In the genomic region with DNA sequence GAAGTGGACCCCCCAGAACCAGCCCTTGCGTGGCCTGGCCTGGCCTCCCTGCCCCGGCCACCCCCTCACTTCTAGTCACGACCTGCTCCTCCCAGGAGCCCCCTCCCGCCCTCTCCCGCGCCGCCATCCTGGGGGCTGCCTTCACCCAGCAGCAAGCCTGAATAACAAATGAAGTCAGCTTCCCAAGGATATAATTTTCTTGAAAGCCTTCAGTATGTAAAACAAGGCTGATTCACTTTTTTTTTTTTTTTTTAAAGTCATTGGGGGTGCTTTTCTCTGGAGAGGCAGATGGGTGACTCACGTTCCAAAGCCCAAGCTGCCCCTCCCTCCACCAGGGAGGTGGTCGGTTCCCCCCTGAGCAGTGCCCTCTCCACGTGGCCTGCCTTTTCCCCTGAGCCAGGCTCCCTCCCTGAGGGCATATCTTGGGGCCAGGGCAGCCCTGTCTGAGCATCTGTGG, we compare ENCODE assay signal across 18 cellular contexts.
DNase-seq lines count a peak whose midpoint lies in the region; ATAC-seq and TF ChIP-seq lines count a peak whose summit lies in the region.
"Had no signal": no experiment of that assay in that cellular context is flagged by ENCODE, and none has a peak within 500 bp of the region (broad histone marks: within the 10 kb centered on the region; RNA-seq: fewer than 3 reads in every experiment).

No MANE protein-coding gene starts in this region.

- TF ChIP-seq CTCF in BE2C (IDR thresholded peaks at IDR 0.05; ENCODE audit: low read depth, low read length) = no peak
- no peak for TF ChIP-seq CTCF in chondrocyte (IDR thresholded peaks at IDR 0.05)
- no peak for TF ChIP-seq CTCF in nephron (IDR thresholded peaks at IDR 0.05; ENCODE audit: unreplicated experiment in 3 of 3)

- H3K36me3 Mint-ChIP-seq in chondrocyte (ENCODE audit: low read depth) (peaks cover 19% of the 10 kb centered on the region), nephron (ENCODE audit: low read depth) (peaks cover 39% of the 10 kb centered on the region)

- peak; percentile 72 for DNase-seq in BE2C
- DNase-seq in chondrocyte (ENCODE audit: low spot score) = no peak
- no peak for DNase-seq in central memory CD4-positive, alpha-beta T cell
- no peak for DNase-seq in iPS-NIHi11 (ENCODE audit: low spot score)
- no peak for DNase-seq in NCI-H1694 treated with DMSO at 0.1 percent for 48 hours (lab: John Stamatoyannopoulos, UW)
- DNase-seq: activated gamma-delta T cell treated with Interleukin-2 at 50 U/mL for 16 hours, AML-193, colonic mucosa, DMS79, immature natural killer cell, mucosa of descending colon, NCI-H2081 treated with DMSO at 0.1 percent for 48 hours, SJCRH30 had no signal

- H3K4me1 ChIP-seq in BE2C (peaks cover 25% of the 10 kb centered on the region), HUES6 (ENCODE audit: control insufficient read depth, insufficient read depth, low read length) (peaks cover 38% of the 10 kb centered on the region)
- H3K4me1 ChIP-seq: colonic mucosa, SJCRH30 had no signal

- H3K9me3 Mint-ChIP-seq in chondrocyte (ENCODE audit: low read depth) (peaks cover 4% of the 10 kb centered on the region), nephron (peaks cover 4% of the 10 kb centered on the region)
- H3K9me3 Mint-ChIP-seq: immature natural killer cell, type B pancreatic cell had no signal

- H3K36me3 ChIP-seq in BE2C = peaks cover 16% of the 10 kb centered on the region
- peaks cover 9% of the 10 kb centered on the region for H3K36me3 ChIP-seq in HUES6 (ENCODE audit: control insufficient read depth, insufficient read depth, low read length)
- H3K36me3 ChIP-seq: colonic mucosa, SJCRH30 had no signal

- H3K9ac ChIP-seq in HUES6 (ENCODE audit: low read length) = peak overlapping the region; percentile 52

- H3K4me3 Mint-ChIP-seq in chondrocyte (ENCODE audit: unreplicated experiment) = no peak overlapping the region
- no peak overlapping the region for H3K4me3 Mint-ChIP-seq in nephron
- H3K4me3 Mint-ChIP-seq: immature natural killer cell, type B pancreatic cell had no signal

- H3K9me3 ChIP-seq in BE2C = no peaks in the 10 kb centered on the region
- peaks cover 5% of the 10 kb centered on the region; the same call in 1 of the 2 replicates for H3K9me3 ChIP-seq in HUES6 (ENCODE audit: control insufficient read depth, insufficient read depth, low read depth, low read length)
- H3K9me3 ChIP-seq: colonic mucosa, mucosa of descending colon had no signal

- H3K27ac ChIP-seq in HUES6 (ENCODE audit: low read depth, low read length) = peak overlapping the region; percentile 51; the same call in 1 of the 2 replicates
- H3K27ac ChIP-seq: colonic mucosa, SJCRH30 had no signal

- H3K27me3 ChIP-seq in BE2C (no peaks in the 10 kb centered on the region), HUES6 (ENCODE audit: control insufficient read depth, insufficient read depth, low read length) (no peaks in the 10 kb centered on the region)
- H3K27me3 ChIP-seq: colonic mucosa, SJCRH30 had no signal

- H3K27ac Mint-ChIP-seq in chondrocyte (ENCODE audit: unreplicated experiment) = peak overlapping the region; percentile 75
- H3K27ac Mint-ChIP-seq in nephron = peak overlapping the region in 2 of 3 experiments; percentile 58 to 63
- H3K27ac Mint-ChIP-seq: immature natural killer cell, type B pancreatic cell had no signal

- no peak overlapping the region for H3K4me3 ChIP-seq in BE2C (ENCODE audit: low read depth, low read length)
- H3K4me3 ChIP-seq in HUES6 (ENCODE audit: low read depth, low read length) = no peak overlapping the region
- H3K4me3 ChIP-seq: colonic mucosa, mucosa of descending colon, SJCRH30 had no signal

- H3K4me1 Mint-ChIP-seq in chondrocyte (ENCODE audit: low read depth) (peaks cover 26% of the 10 kb centered on the region), nephron (peaks cover 6% of the 10 kb centered on the region)
- H3K4me1 Mint-ChIP-seq: immature natural killer cell had no signal

- H3K27me3 Mint-ChIP-seq in chondrocyte (ENCODE audit: low read depth) (no peaks in the 10 kb centered on the region), nephron (ENCODE audit: low read depth) (no peaks in the 10 kb centered on the region)
- H3K27me3 Mint-ChIP-seq: type B pancreatic cell had no signal

- no peak for ATAC-seq in GM21360 (IDR thresholded peaks at IDR 0.05; ENCODE audit: unreplicated experiment)
- ATAC-seq: esophagus mucosa, mucosa of descending colon had no signal
